ENCODE assay signal across 8 cellular contexts in genomic region chr4:931194-931959, GRCh38. TPM values are rescaled to one million over a fixed set of nuclear protein-coding genes. Genes with fewer than 3 reads are reported as not detected.
DNase-seq lines count a peak whose midpoint lies in the region; ATAC-seq and TF ChIP-seq lines count a peak whose summit lies in the region.

No MANE protein-coding gene starts in this region.

- peak overlapping the region; percentile 75 for H3K4me3 ChIP-seq in Karpas-422 (ENCODE audit: low read length)
- H3K4me3 ChIP-seq in astrocyte of the cerebellum (ENCODE audit: low read depth, low read length) = peak overlapping the region; percentile 99

- peak; percentile 27 for ATAC-seq in stimulated activated memory B cell treated with anti-CD40 and anti-IgM and Interleukin-4, amounts not matched to agents 10 μg/mL and 1 μg/mL and 100 μg/mL, for 72 hours
- no peak for ATAC-seq in activated CD4-positive, CD25-positive, alpha-beta regulatory T cell treated with anti-CD3 and anti-CD28 coated beads, Interleukin-2, amount 50 U/mL, for 24 hours

- peak overlapping the region; percentile 94 to 97 (median 96) for H3K4me3 Mint-ChIP-seq in immature natural killer cell
- H3K4me3 Mint-ChIP-seq in stimulated activated memory B cell treated with anti-CD40 and anti-IgM and Interleukin-4, amounts not matched to agents 10 μg/mL and 1 μg/mL and 100 μg/mL, for 72 hours = peak overlapping the region; percentile 83

- in situ Hi-C loops in astrocyte of the cerebellum (cut with HindIII; ENCODE audit: low sequenced_read_pairs) = loop anchor here (5.0 kb wide), 2 partner anchors 41 to 84 kb away; partner anchors contain the start of gene DGKQ

- no peaks in the 10 kb centered on the region for H3K9me3 ChIP-seq in Karpas-422 (ENCODE audit: low read length)

- H3K27ac ChIP-seq in Karpas-422 (ENCODE audit: low read length) = peak overlapping the region; percentile 53; the same call in 1 of the 2 replicates

- DNase-seq in stimulated activated CD4-positive, alpha-beta T cell treated with anti-CD3 and anti-CD28 coated beads, Interleukin-2, amount 100 ng/mL, for 24 hours = peak; percentile 12 to 27
- DNase-seq in stimulated activated CD4-positive, alpha-beta T cell treated with anti-CD3 and anti-CD28 coated beads, Interleukin-12 subunit alpha, Interleukin-12 subunit beta, amount 100 ng/mL, for 4 hours = no peak
- no peak for DNase-seq in Karpas-422
- DNase-seq in astrocyte of the cerebellum (ENCODE audit: low read depth) = no peak
- DNase-seq in immature natural killer cell = peak; percentile 35 to 48 (median 38)
- DNase-seq in NCI-H1930 (lab: John Stamatoyannopoulos, UW) = no peak

- no peaks in the 10 kb centered on the region for H3K36me3 Mint-ChIP-seq in immature natural killer cell
- H3K36me3 Mint-ChIP-seq in stimulated activated memory B cell treated with anti-CD40 and anti-IgM and Interleukin-4, amounts not matched to agents 10 μg/mL and 1 μg/mL and 100 μg/mL, for 72 hours = no peaks in the 10 kb centered on the region

- peak overlapping the region; percentile 91 to 99 (median 94) for H3K27ac Mint-ChIP-seq in immature natural killer cell
- H3K27ac Mint-ChIP-seq in stimulated activated memory B cell treated with anti-CD40 and anti-IgM and Interleukin-4, amounts not matched to agents 10 μg/mL and 1 μg/mL and 100 μg/mL, for 72 hours = peak overlapping the region; percentile 95

- H3K27me3 ChIP-seq in Karpas-422 (ENCODE audit: low read length) = no peaks in the 10 kb centered on the region

- H4K20me1 ChIP-seq in Karpas-422 (ENCODE audit: insufficient read depth, low read depth, low read length) = peaks cover 33% of the 10 kb centered on the region

- TF ChIP-seq CTCF in astrocyte of the cerebellum (IDR thresholded peaks at IDR 0.05; ENCODE audit: low read depth, low read length, missing control alignments) = no peak

- no peaks in the 10 kb centered on the region for H3K9me2 ChIP-seq in Karpas-422 (replicated peaks; ENCODE audit: insufficient read depth, low read length)

- H3K4me2 ChIP-seq in Karpas-422 (ENCODE audit: low read depth, low read length, poor library complexity, severe bottlenecking) = peak overlapping the region; percentile 90

- H3K79me2 ChIP-seq in Karpas-422 (ENCODE audit: low read length) = peaks cover 47% of the 10 kb centered on the region

- H3K36me3 ChIP-seq in Karpas-422 (ENCODE audit: insufficient read depth, low read length) = no peaks in the 10 kb centered on the region

- peaks cover 42% of the 10 kb centered on the region for H3K4me1 ChIP-seq in Karpas-422 (ENCODE audit: low read length)

- peaks cover 14 to 21% (median 17%) of the 10 kb centered on the region in 3 donors for H3K27me3 Mint-ChIP-seq in immature natural killer cell (ENCODE audit: low read depth in 3 of 3)
- no peaks in the 10 kb centered on the region for H3K27me3 Mint-ChIP-seq in stimulated activated memory B cell treated with anti-CD40 and anti-IgM and Interleukin-4, amounts not matched to agents 10 μg/mL and 1 μg/mL and 100 μg/mL, for 72 hours

- H3K9ac ChIP-seq in Karpas-422 (ENCODE audit: low read length) = peak overlapping the region; percentile 97

- H2AFZ ChIP-seq in Karpas-422 (ENCODE audit: low read length) = peak overlapping the region; percentile 59; the same call in 1 of the 2 replicates

- H3K4me1 Mint-ChIP-seq in immature natural killer cell = peaks cover 51 to 59% of the 10 kb centered on the region in 2 donors
- H3K4me1 Mint-ChIP-seq in stimulated activated memory B cell treated with anti-CD40 and anti-IgM and Interleukin-4, amounts not matched to agents 10 μg/mL and 1 μg/mL and 100 μg/mL, for 72 hours = peaks cover 72% of the 10 kb centered on the region

- H3K9me3 Mint-ChIP-seq in immature natural killer cell = no peaks in the 10 kb centered on the region
- no peaks in the 10 kb centered on the region for H3K9me3 Mint-ChIP-seq in stimulated activated memory B cell treated with anti-CD40 and anti-IgM and Interleukin-4, amounts not matched to agents 10 μg/mL and 1 μg/mL and 100 μg/mL, for 72 hours

RNA-seq across cellular contexts. Expression of gene GAK, which starts 0.7 kb away (rescaled TPM):
- total RNA-seq in Karpas-422 (2014; rRNA removed; shearing (Covaris generic); ENCODE audit: low replicate concordance) = 48.8 and 76.6 TPM in 2 replicates
- 100 to 1,000 TPM in 1 of 3 donors, 10 to 100 TPM in 2; 49.4 to 119 (median 52.2) TPM for polyA plus RNA-seq in immature natural killer cell

RNA-seq across cellular contexts. Expression of gene TMEM175, which starts 0.9 kb away (rescaled TPM):
- total RNA-seq in Karpas-422 (2014; rRNA removed; shearing (Covaris generic); ENCODE audit: low replicate concordance) = 15.1 and 28.1 TPM in 2 replicates
- 10 to 100 TPM; 13.9 to 41.6 (median 28.7) TPM for polyA plus RNA-seq in immature natural killer cell

RNA-seq across cellular contexts. Expression of gene DGKQ, which starts 42.0 kb away (rescaled TPM):
- 5.8 and 21.1 TPM in 2 replicates for total RNA-seq in Karpas-422 (2014; rRNA removed; shearing (Covaris generic); ENCODE audit: low replicate concordance)
- 10 to 100 TPM; 12.1 to 24.0 (median 14.0) TPM for polyA plus RNA-seq in immature natural killer cell

RNA-seq across cellular contexts. Expression of gene IDUA, which starts 55.5 kb away (rescaled TPM):
- total RNA-seq in Karpas-422 (2014; rRNA removed; shearing (Covaris generic); ENCODE audit: low replicate concordance) = 17.3 and 20.8 TPM in 2 replicates
- polyA plus RNA-seq in immature natural killer cell = 10 to 100 TPM in 1 of 3 donors, 1 to 10 TPM in 2; 5.6 to 12.2 (median 6.3) TPM

Comparison
In these comparisons a context has a peak if more than half of its experiments do, and no peak if none do; other contexts are left out.
1. DNase-seq: peak in stimulated activated CD4-positive, alpha-beta T cell treated with anti-CD3 and anti-CD28 coated beads, Interleukin-2, amount 100 ng/mL, for 24 hours (2 of 2) and immature natural killer cell (3 of 3); none in stimulated activated CD4-positive, alpha-beta T cell treated with anti-CD3 and anti-CD28 coated beads, Interleukin-12 subunit alpha, Interleukin-12 subunit beta, amount 100 ng/mL, for 4 hours (single experiment), Karpas-422 (single experiment), astrocyte of the cerebellum (single experiment) and NCI-H1930 (0 of 2).